ENCODE assay signal across 32 cellular contexts in genomic region chr16:86722970-86723369, GRCh38.
A peak's percentile ranks its signal among the peaks of the same experiment; 100 is the strongest.
DNase-seq lines count a peak whose midpoint lies in the region; ATAC-seq and TF ChIP-seq lines count a peak whose summit lies in the region.
"Had no signal": no experiment of that assay in that cellular context is flagged by ENCODE, and none has a peak within 500 bp of the region (broad histone marks: within the 10 kb centered on the region; RNA-seq: fewer than 3 reads in every experiment).

No MANE protein-coding gene starts in this region.

- H3K27ac ChIP-seq in lower lobe of right lung, result no peak overlapping the region
- H3K27ac ChIP-seq: ascending aorta, HL-60, ovary, spleen, thoracic aorta had no signal

- no peaks in the 10 kb centered on the region for H3K9me3 ChIP-seq in lower lobe of right lung
- H3K9me3 ChIP-seq: ascending aorta, HAP-1, ovary, spleen, thoracic aorta had no signal

- POLR2A ChIA-PET in MCF 10A (lab: Yijun Ruan, JAX), result interaction anchor here (0.6 to 0.9 kb wide), 4 partner anchors 10 to 146 kb away, joined by 3 to 4 read pairs (median 4); no protein-coding TSS in a partner anchor

- no peaks in the 10 kb centered on the region for H3K9me3 Mint-ChIP-seq in MCF 10A (ENCODE audit: unreplicated experiment)
- H3K9me3 Mint-ChIP-seq: activated CD4-positive, alpha-beta memory T cell treated with anti-CD3 and anti-CD28 coated beads, Interleukin-2, amount 10 ng/mL, durations not matched to agents 7 days and 5 days; activated naive CD4-positive, alpha-beta T cell treated with anti-CD3 and anti-CD28 coated beads, Interleukin-2, amount 50 U/mL, for 72 hours; activated T-helper 17 cell treated with anti-CD3 and anti-CD28 coated beads, Interleukin-2, amount 50 U/mL, for 72 hours; dendritic cell treated with granulocyte-macrophage colony-stimulating factor and Interleukin-4, amounts not matched to agents 40 ng/mL and 50 ng/mL, for 4 days; memory B cell; stimulated activated naive CD8-positive, alpha-beta T cell treated with anti-CD3 and anti-CD28 coated beads, Interleukin-15, Interleukin-2, amounts not matched to agents 100 ng/mL and 50 ng/mL, for 24 hours; T-helper 2 cell treated with Interferon-gamma antibody and Interleukin-4, amounts not matched to agents 5 μg/mL and 100 μg/mL, for 36 hours had no signal

- no peaks in the 10 kb centered on the region for H3K36me3 ChIP-seq in lower lobe of right lung
- H3K36me3 ChIP-seq: ascending aorta, HAP-1, ovary, spleen, thoracic aorta had no signal

- peak; percentile 77 for ATAC-seq in Right ventricle myocardium inferior
- no peak for ATAC-seq in lower lobe of right lung
- ATAC-seq: activated naive CD4-positive, alpha-beta T cell treated with anti-CD3 and anti-CD28 coated beads, Interleukin-2, amount 50 U/mL, for 72 hours; activated T-helper 17 cell treated with anti-CD3 and anti-CD28 coated beads, Interleukin-2, amount 50 U/mL, for 72 hours had no signal

- intact Hi-C loops in Right ventricle myocardium inferior (cut with DNase I) (no loop called here), cardiac septum (cut with DNase I) (no loop called here), MCF 10A (cut with micrococcal nuclease) (no loop called here), lower lobe of right lung (cut with DNase I) (no loop called here)

- H3K4me1 ChIP-seq in lower lobe of right lung, result no peaks in the 10 kb centered on the region
- H3K4me1 ChIP-seq: ascending aorta, HAP-1, spleen had no signal

- no TSS peak for BruUV-seq in MCF 10A (replicated peaks; lab: Mats Ljungman, UMichigan)

- CTCF ChIA-PET in MCF 10A (lab: Yijun Ruan, JAX), result interaction anchor here (0.7 kb wide), 1 partner anchor 118 kb away, joined by 3 read pairs; no protein-coding TSS in a partner anchor

- H3K27me3 ChIP-seq in lower lobe of right lung (ENCODE audit: low read depth), result peaks cover 9% of the 10 kb centered on the region
- H3K27me3 ChIP-seq: ascending aorta, ovary had no signal

- DNase-seq in Right ventricle myocardium inferior (ENCODE audit: missing footprints), result no peak
- DNase-seq in cardiac septum (ENCODE audit: low spot score), result no peak
- peak; percentile 39 for DNase-seq in MCF 10A (ENCODE audit: unreplicated experiment)
- peak; percentile 90 for DNase-seq in fibroblast of the aortic adventitia (ENCODE audit: low read depth)
- peak; percentile 75 for DNase-seq in stromal cell of bone marrow (ENCODE audit: low read depth)
- no peak for DNase-seq in nucleus accumbens (lab: John Stamatoyannopoulos, UW)
- no peak for DNase-seq in lower lobe of right lung
- DNase-seq in DMS153 treated with DMSO at 0.1 percent for 48 hours (lab: John Stamatoyannopoulos, UW; ENCODE audit: unreplicated experiment), result no peak
- DNase-seq: 8988T; activated CD4-positive, alpha-beta memory T cell treated with anti-CD3 and anti-CD28 coated beads, Interleukin-2, amount 10 ng/mL, durations not matched to agents 7 days and 5 days; CD4-positive, alpha-beta memory T cell; DMS153; Kasumi-1; left cardiac atrium; NCI-H1436 treated with DMSO at 0.1 percent for 48 hours; NCI-H226; NCI-H526 treated with DMSO at 0.1 percent for 48 hours; nephron progenitor cell; ovary; SIG-M5; spleen; stimulated activated CD4-positive, alpha-beta T cell treated with anti-CD3 and anti-CD28 coated beads, Interleukin-2, amount 100 ng/mL, for 24 hours had no signal

- H3K27me3 Mint-ChIP-seq in MCF 10A (ENCODE audit: insufficient read depth, unreplicated experiment), result peaks cover 9% of the 10 kb centered on the region

- TF ChIP-seq CTCF in MCF 10A (IDR thresholded peaks at IDR 0.05; ENCODE audit: unreplicated experiment) (no peak), fibroblast of the aortic adventitia (IDR thresholded peaks at IDR 0.05; ENCODE audit: insufficient read depth, low read length) (no peak), lower lobe of right lung (IDR thresholded peaks at IDR 0.05) (no peak)

- no peak overlapping the region for H3K4me3 ChIP-seq in fibroblast of the aortic adventitia (ENCODE audit: low read depth, low read length)
- H3K4me3 ChIP-seq in lower lobe of right lung, result no peak overlapping the region
- H3K4me3 ChIP-seq: ascending aorta, HAP-1, ovary, spleen, thoracic aorta had no signal

- no peak overlapping the region for H3K4me3 Mint-ChIP-seq in MCF 10A (ENCODE audit: unreplicated experiment)
- H3K4me3 Mint-ChIP-seq: activated CD4-positive, alpha-beta memory T cell treated with anti-CD3 and anti-CD28 coated beads, Interleukin-2, amount 10 ng/mL, durations not matched to agents 7 days and 5 days; activated T-helper 17 cell treated with anti-CD3 and anti-CD28 coated beads, Interleukin-2, amount 50 U/mL, for 72 hours; CD4-positive, alpha-beta memory T cell; dendritic cell treated with granulocyte-macrophage colony-stimulating factor and Interleukin-4, amounts not matched to agents 40 ng/mL and 50 ng/mL, for 4 days; memory B cell; stimulated activated naive CD8-positive, alpha-beta T cell treated with anti-CD3 and anti-CD28 coated beads, Interleukin-15, Interleukin-2, amounts not matched to agents 100 ng/mL and 50 ng/mL, for 24 hours; T-helper 2 cell treated with Interferon-gamma antibody and Interleukin-4, amounts not matched to agents 5 μg/mL and 100 μg/mL, for 36 hours had no signal

- no peaks in the 10 kb centered on the region for H3K36me3 Mint-ChIP-seq in MCF 10A (ENCODE audit: insufficient read depth, unreplicated experiment)
- H3K36me3 Mint-ChIP-seq: activated naive CD4-positive, alpha-beta T cell treated with anti-CD3 and anti-CD28 coated beads, Interleukin-2, amount 50 U/mL, for 72 hours; CD4-positive, alpha-beta memory T cell; memory B cell had no signal

- H3K4me1 Mint-ChIP-seq in MCF 10A (ENCODE audit: insufficient read depth, unreplicated experiment), result peaks cover 18% of the 10 kb centered on the region
- H3K4me1 Mint-ChIP-seq: activated CD4-positive, alpha-beta memory T cell treated with anti-CD3 and anti-CD28 coated beads, Interleukin-2, amount 10 ng/mL, durations not matched to agents 7 days and 5 days; activated T-helper 17 cell treated with anti-CD3 and anti-CD28 coated beads, Interleukin-2, amount 50 U/mL, for 72 hours; CD4-positive, alpha-beta memory T cell; memory B cell had no signal

- peak overlapping the region; percentile 49 for H3K27ac Mint-ChIP-seq in MCF 10A (ENCODE audit: low read depth, unreplicated experiment)
- H3K27ac Mint-ChIP-seq: activated CD4-positive, alpha-beta memory T cell treated with anti-CD3 and anti-CD28 coated beads, Interleukin-2, amount 10 ng/mL, durations not matched to agents 7 days and 5 days; activated naive CD4-positive, alpha-beta T cell treated with anti-CD3 and anti-CD28 coated beads, Interleukin-2, amount 50 U/mL, for 72 hours; activated T-helper 17 cell treated with anti-CD3 and anti-CD28 coated beads, Interleukin-2, amount 50 U/mL, for 72 hours; CD4-positive, alpha-beta memory T cell; dendritic cell treated with granulocyte-macrophage colony-stimulating factor and Interleukin-4, amounts not matched to agents 40 ng/mL and 50 ng/mL, for 4 days; memory B cell; nephron progenitor cell; stimulated activated naive CD8-positive, alpha-beta T cell treated with anti-CD3 and anti-CD28 coated beads, Interleukin-15, Interleukin-2, amounts not matched to agents 100 ng/mL and 50 ng/mL, for 24 hours; T-helper 2 cell treated with Interferon-gamma antibody and Interleukin-4, amounts not matched to agents 5 μg/mL and 100 μg/mL, for 36 hours had no signal

Comparison
In these comparisons a context has a peak if more than half of its experiments do, and no peak if none do; other contexts are left out.
1. DNase-seq: peak in MCF 10A (single experiment), fibroblast of the aortic adventitia (single experiment) and stromal cell of bone marrow (single experiment); none in Right ventricle myocardium inferior (single experiment), cardiac septum (single experiment), nucleus accumbens (0 of 56), lower lobe of right lung (single experiment) and DMS153 treated with DMSO at 0.1 percent for 48 hours (single experiment).